ENCODE assay signal across 1 cellular context in genomic region chr4:51909236-51909703, GRCh38.
TF ChIP-seq lines count a peak whose summit lies in the region.

No MANE protein-coding gene starts in this region.

TF ChIP-seq in HepG2, 621 proteins besides CTCF, POLR2A, EP300 and RAD21 (continued from another document and continues in another):
- TF ChIP-seq BCLAF1 (IDR thresholded peaks at IDR 0.05) (no peak), KLF6 (CRISPR knock-in tag; IDR thresholded peaks at IDR 0.05) (peak; percentile 88; the same call in 1 of the 2 replicates), HNF4A (CRISPR knock-in tag; IDR thresholded peaks at IDR 0.05) (peak; percentile 100), FOXA3 (CRISPR knock-in tag; IDR thresholded peaks at IDR 0.05) (peak; percentile 97), ZNF251 (CRISPR knock-in tag; IDR thresholded peaks at IDR 0.05) (no peak), SMAD1 (CRISPR knock-in tag; IDR thresholded peaks at IDR 0.05; ENCODE audit: borderline replicate concordance, low read depth) (no peak), ZBTB4 (CRISPR knock-in tag; IDR thresholded peaks at IDR 0.05; ENCODE audit: borderline replicate concordance) (no peak), ZNF670 (CRISPR knock-in tag; IDR thresholded peaks at IDR 0.05; ENCODE audit: borderline replicate concordance) (peak; percentile 99), MBNL3 (CRISPR knock-in tag; conservative IDR thresholded peaks at IDR 0.05) (no peak), GABPB1 (CRISPR knock-in tag; IDR thresholded peaks at IDR 0.05) (peak; percentile 58; the same call in 1 of the 2 replicates), ZNF850 (CRISPR knock-in tag; conservative IDR thresholded peaks at IDR 0.05) (0 out of 2 replicates have a peak, but pooled peaks have one; percentile 54), TEAD3 (CRISPR knock-in tag; optimal IDR thresholded peaks at IDR 0.05; ENCODE audit: borderline replicate concordance) (peak; percentile 80), MTA3 (CRISPR knock-in tag; IDR thresholded peaks at IDR 0.05) (no peak), ATAD3A (CRISPR knock-in tag; IDR thresholded peaks at IDR 0.05) (no peak), RBAK (CRISPR knock-in tag; IDR thresholded peaks at IDR 0.05) (peak; percentile 81; the same call in 1 of the 2 replicates), SMYD3 (CRISPR knock-in tag; IDR thresholded peaks at IDR 0.05) (peak; percentile 92; the same call in 1 of the 2 replicates), ISX (CRISPR knock-in tag; conservative IDR thresholded peaks at IDR 0.05) (no peak), SP140L (CRISPR knock-in tag; IDR thresholded peaks at IDR 0.05; ENCODE audit: borderline replicate concordance) (no peak), NCOA1 (CRISPR knock-in tag; IDR thresholded peaks at IDR 0.05) (peak; percentile 86; the same call in 1 of the 2 replicates), MED8 (CRISPR knock-in tag; IDR thresholded peaks at IDR 0.05; ENCODE audit: insufficient replicate concordance) (no peak), NCOA5 (CRISPR knock-in tag; IDR thresholded peaks at IDR 0.05) (no peak), HMGA1 (CRISPR knock-in tag; conservative IDR thresholded peaks at IDR 0.05) (no peak), ZNF704 (CRISPR knock-in tag; IDR thresholded peaks at IDR 0.05; ENCODE audit: borderline replicate concordance) (no peak; the same call in 1 of the 2 replicates), ZNF777 (CRISPR knock-in tag; IDR thresholded peaks at IDR 0.05) (0 out of 2 replicates have a peak, but pooled peaks have one; percentile 33), ZC3H13 (CRISPR knock-in tag; IDR thresholded peaks at IDR 0.05) (peak; percentile 70), TAF15 (IDR thresholded peaks at IDR 0.05; ENCODE audit: low read depth, low read length, poor library complexity, severe bottlenecking) (no peak), ZNF644 (CRISPR knock-in tag; IDR thresholded peaks at IDR 0.05; ENCODE audit: low read depth) (peak; percentile 96), KDM2A (CRISPR knock-in tag; IDR thresholded peaks at IDR 0.05; ENCODE audit: borderline replicate concordance, low read depth) (peak; percentile 90), SNRNP70 (IDR thresholded peaks at IDR 0.05; ENCODE audit: low read depth, low read length) (no peak), GPN1 (CRISPR knock-in tag; IDR thresholded peaks at IDR 0.05; ENCODE audit: borderline replicate concordance) (no peak), ZNF30 (CRISPR knock-in tag; IDR thresholded peaks at IDR 0.05) (no peak), KAT7 (CRISPR knock-in tag; IDR thresholded peaks at IDR 0.05; ENCODE audit: borderline replicate concordance) (peak; percentile 97), ZFP36L2 (CRISPR knock-in tag; IDR thresholded peaks at IDR 0.05) (0 out of 2 replicates have a peak, but pooled peaks have one; percentile 56), ZFX (CRISPR knock-in tag; IDR thresholded peaks at IDR 0.05; ENCODE audit: low read depth) (no peak), ZNF503 (CRISPR knock-in tag; IDR thresholded peaks at IDR 0.05) (peak; percentile 94), ZNF235 (CRISPR knock-in tag; IDR thresholded peaks at IDR 0.05; ENCODE audit: borderline replicate concordance) (0 out of 2 replicates have a peak, but pooled peaks have one; percentile 20), KLF13 (CRISPR knock-in tag; IDR thresholded peaks at IDR 0.05) (no peak), ZNF775 (CRISPR knock-in tag; IDR thresholded peaks at IDR 0.05; ENCODE audit: borderline replicate concordance) (no peak), FOSL2 (CRISPR knock-in tag; IDR thresholded peaks at IDR 0.05) (peak; percentile 91), ZNF609 (CRISPR knock-in tag; IDR thresholded peaks at IDR 0.05; ENCODE audit: borderline replicate concordance) (peak; percentile 88), RFX1 (IDR thresholded peaks at IDR 0.05) (no peak), ZNF10 (CRISPR knock-in tag; IDR thresholded peaks at IDR 0.05; ENCODE audit: borderline replicate concordance, low read depth) (no peak), ZNF362 (CRISPR knock-in tag; IDR thresholded peaks at IDR 0.05; ENCODE audit: borderline replicate concordance) (peak; percentile 63; the same call in 1 of the 2 replicates), GATA4 (IDR thresholded peaks at IDR 0.05; ENCODE audit: borderline replicate concordance, low read depth) (peak; percentile 84; the same call in 1 of the 2 replicates), ZNF589 (CRISPR knock-in tag; conservative IDR thresholded peaks at IDR 0.05) (0 out of 2 replicates have a peak, but pooled peaks have one; percentile 60), RFX5 (IDR thresholded peaks at IDR 0.05; ENCODE audit: low read depth, low read length) (peak; percentile 70; the same call in 1 of the 2 replicates), SATB2 (CRISPR knock-in tag; IDR thresholded peaks at IDR 0.05) (no peak), MAF1 (CRISPR knock-in tag; IDR thresholded peaks at IDR 0.05; ENCODE audit: borderline replicate concordance) (no peak), ATF6 (CRISPR knock-in tag; conservative IDR thresholded peaks at IDR 0.05) (no peak), ZNF460 (CRISPR knock-in tag; IDR thresholded peaks at IDR 0.05; ENCODE audit: borderline replicate concordance) (peak; percentile 68; the same call in 1 of the 2 replicates), PRPF4 (IDR thresholded peaks at IDR 0.05; ENCODE audit: low read depth, low read length, poor library complexity, severe bottlenecking) (no peak), HDAC1 (CRISPR knock-in tag; IDR thresholded peaks at IDR 0.05) (peak; percentile 95)
